ENCODE assay signal across 34 cellular contexts in the genomic region with DNA sequence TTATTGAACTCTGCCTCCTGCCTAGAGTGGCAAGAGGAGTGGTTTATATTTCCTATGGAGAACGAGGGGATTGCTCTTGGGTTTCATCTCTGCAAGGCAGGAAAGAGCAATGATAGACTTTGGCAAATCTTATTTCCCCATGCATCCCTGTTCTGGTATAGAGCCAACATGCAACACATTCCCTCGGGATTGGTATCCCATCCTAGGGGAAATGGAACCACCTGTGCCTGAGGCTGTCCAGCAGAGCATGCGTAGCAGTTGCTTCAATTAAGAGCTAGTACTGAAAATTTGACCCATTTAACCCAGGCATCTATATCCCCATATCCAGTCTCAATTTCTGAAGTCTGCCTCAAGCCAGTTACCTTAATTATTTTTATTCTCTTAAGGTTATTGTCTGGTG.
"Had no signal": no experiment of that assay in that cellular context is flagged by ENCODE, and none has a peak within 500 bp of the region (broad histone marks: within the 10 kb centered on the region; RNA-seq: fewer than 3 reads in every experiment).

No MANE protein-coding gene starts in this region.

- H3K27me3 ChIP-seq: MG63 had no signal

- H3K9me3 ChIP-seq: MG63 had no signal

- H3K27ac ChIP-seq: KMS-11 had no signal

- H3K36me3 ChIP-seq: MG63 had no signal

- H3K4me3 ChIP-seq: MG63 had no signal

- DNase-seq: Karpas-422, Kasumi-1, MG63, MM.1S, MV-4-11, NCI-H1048, NCI-H1092, NCI-H1092 treated with DMSO at 0.1 percent for 48 hours, NCI-H1105, NCI-H1105 treated with DMSO at 0.1 percent for 48 hours, NCI-H1417, NCI-H1417 treated with DMSO at 0.1 percent for 48 hours, NCI-H1436, NCI-H1436 treated with DMSO at 0.1 percent for 48 hours, NCI-H146, NCI-H1694, NCI-H1694 treated with DMSO at 0.1 percent for 48 hours, NCI-H187, NCI-H187 treated with DMSO at 0.1 percent for 48 hours, NCI-H1930, NCI-H2029, NCI-H2029 treated with DMSO at 0.1 percent for 48 hours, NCI-H2081, NCI-H2081 treated with DMSO at 0.1 percent for 48 hours, NCI-H2107, NCI-H2171, NCI-H2171 treated with DMSO at 0.1 percent for 48 hours, NCI-H2227 treated with DMSO at 0.1 percent for 48 hours, NCI-H226, NCI-H345, NCI-H446, NCI-H446 treated with DMSO at 0.1 percent for 48 hours, NCI-H510A had no signal
